Comparison of ENCODE assay signal across 16 cellular contexts in genomic region chrX:107610667-107611066, GRCh38.
"Had no signal": no experiment of that assay in that cellular context is flagged by ENCODE, and none has a peak within 500 bp of the region (broad histone marks: within the 10 kb centered on the region; RNA-seq: fewer than 3 reads in every experiment).

No MANE protein-coding gene starts in this region.

- H3K27me3 Mint-ChIP-seq: central memory CD8-positive, alpha-beta T cell; progenitor cell of endocrine pancreas had no signal

- H3K4me1 ChIP-seq: colonic mucosa, left lung, tibial artery had no signal

- H3K36me3 ChIP-seq: colonic mucosa, left lung, tibial artery, WERI-Rb-1 had no signal

- H3K9me3 Mint-ChIP-seq: activated T-cell treated with anti-CD3 and anti-CD28 coated beads, Interleukin-2, amount 50 U/mL, for 72 hours; central memory CD8-positive, alpha-beta T cell had no signal

- H3K27me3 ChIP-seq: colonic mucosa, left lung, tibial artery had no signal

- H3K27ac ChIP-seq: colonic mucosa, left lung, tibial artery, WERI-Rb-1 had no signal

- DNase-seq: activated CD4-positive, alpha-beta T cell treated with anti-CD3 and anti-CD28 coated beads for 1 hour; activated CD4-positive, alpha-beta T cell treated with anti-CD3 and anti-CD28 coated beads, Interleukin-2, amount 50 U/mL, for 4 hours; activated effector memory CD4-positive, alpha-beta T cell treated with anti-CD3 and anti-CD28 coated beads, Interleukin-2, amount 50 U/mL, for 16 hours; activated naive CD4-positive, alpha-beta T cell treated with anti-CD3 and anti-CD28 coated beads, Interleukin-2, amount 50 U/mL, for 16 hours; activated T-cell treated with anti-CD3 and anti-CD28 coated beads, Interleukin-2, amount 50 U/mL, for 72 hours; aorta; colonic mucosa; head of caudate nucleus; left lung; occipital lobe; stimulated activated CD4-positive, alpha-beta T cell treated with anti-CD3 and anti-CD28 coated beads, Interleukin-2, amount 100 ng/mL, for 24 hours; stimulated activated naive CD4-positive, alpha-beta T cell treated with Interleukin-2 at 50 U/mL for 16 hours; tibial artery; WERI-Rb-1 had no signal

- H3K4me1 Mint-ChIP-seq: central memory CD8-positive, alpha-beta T cell had no signal

- H3K4me3 Mint-ChIP-seq: activated T-cell treated with anti-CD3 and anti-CD28 coated beads, Interleukin-2, amount 50 U/mL, for 72 hours; central memory CD8-positive, alpha-beta T cell had no signal

- ATAC-seq: activated T-cell treated with anti-CD3 and anti-CD28 coated beads, Interleukin-2, amount 50 U/mL, for 72 hours; left lung had no signal

- H3K27ac Mint-ChIP-seq: activated T-cell treated with anti-CD3 and anti-CD28 coated beads, Interleukin-2, amount 50 U/mL, for 72 hours; progenitor cell of endocrine pancreas had no signal

- H3K4me3 ChIP-seq: colonic mucosa, left lung, tibial artery had no signal
